ENCODE assay signal across 17 cellular contexts in genomic region chr3:21435871-21436270, GRCh38.
A peak's percentile ranks its signal among the peaks of the same experiment; 100 is the strongest.
DNase-seq lines count a peak whose midpoint lies in the region; ATAC-seq, FAIRE-seq and TF ChIP-seq lines count a peak whose summit lies in the region.
"Had no signal": no experiment of that assay in that cellular context is flagged by ENCODE, and none has a peak within 500 bp of the region (broad histone marks: within the 10 kb centered on the region; RNA-seq: fewer than 3 reads in every experiment).

No MANE protein-coding gene starts in this region.

- H3K36me3 ChIP-seq in mesendoderm (ENCODE audit: control insufficient read depth, insufficient read depth, low read length) = no peaks in the 10 kb centered on the region
- H3K36me3 ChIP-seq: suprapubic skin had no signal

- no peak overlapping the region for H2BK5ac ChIP-seq in mesendoderm (ENCODE audit: low read length)

- H3K79me2 ChIP-seq in mesendoderm (ENCODE audit: control insufficient read depth, insufficient read depth, low read length) = no peaks in the 10 kb centered on the region

- peaks cover 59% of the 10 kb centered on the region for H3K4me1 Mint-ChIP-seq in brain
- H3K4me1 Mint-ChIP-seq: activated naive CD4-positive, alpha-beta T cell treated with anti-CD3 and anti-CD28 coated beads, Interleukin-2, amount 10 ng/mL, durations not matched to agents 7 days and 5 days; CD4-positive, CD25-positive, alpha-beta regulatory T cell had no signal

- no peak overlapping the region for H3K27ac ChIP-seq in mesendoderm (ENCODE audit: low read depth, low read length)
- H3K27ac ChIP-seq: suprapubic skin had no signal

- no peaks in the 10 kb centered on the region for H3K27me3 ChIP-seq in mesendoderm (ENCODE audit: insufficient read depth, low read length, poor library complexity)
- H3K27me3 ChIP-seq: suprapubic skin had no signal

- H3K23ac ChIP-seq in mesendoderm (ENCODE audit: low read length) = no peak overlapping the region

- H3K4me2 ChIP-seq in mesendoderm (ENCODE audit: low read length) = no peak overlapping the region

- no peak overlapping the region for H2BK15ac ChIP-seq in mesendoderm (replicated peaks; ENCODE audit: low read depth)

- no peaks in the 10 kb centered on the region for H3K9me3 Mint-ChIP-seq in brain

- H3K27me3 Mint-ChIP-seq in brain = no peaks in the 10 kb centered on the region
- H3K27me3 Mint-ChIP-seq: activated CD8-positive, alpha-beta T cell treated with anti-CD3 and anti-CD28 coated beads for 36 hours; activated naive CD4-positive, alpha-beta T cell treated with anti-CD3 and anti-CD28 coated beads, Interleukin-2, amount 10 ng/mL, durations not matched to agents 7 days and 5 days; CD4-positive, CD25-positive, alpha-beta regulatory T cell had no signal

- ATAC-seq in HG02885 (IDR thresholded peaks at IDR 0.05; ENCODE audit: poor library complexity, unreplicated experiment) = no peak
- ATAC-seq: activated CD8-positive, alpha-beta T cell treated with anti-CD3 and anti-CD28 coated beads for 36 hours had no signal

- peak overlapping the region in 1 of 5 experiments; percentile 17 for H3K4me3 Mint-ChIP-seq in brain
- H3K4me3 Mint-ChIP-seq: activated CD8-positive, alpha-beta T cell treated with anti-CD3 and anti-CD28 coated beads for 36 hours; activated naive CD4-positive, alpha-beta T cell treated with anti-CD3 and anti-CD28 coated beads, Interleukin-2, amount 10 ng/mL, durations not matched to agents 7 days and 5 days; CD4-positive, CD25-positive, alpha-beta regulatory T cell had no signal

- no peak overlapping the region for H2BK120ac ChIP-seq in mesendoderm (ENCODE audit: low read depth, low read length)

- FAIRE-seq in islet of Langerhans (lab: Jason Lieb, UNC) = peak; percentile 62

- H3K27ac Mint-ChIP-seq in brain = peak overlapping the region in 3 of 5 experiments; percentile 47 to 86 (median 80)
- H3K27ac Mint-ChIP-seq: activated CD8-positive, alpha-beta T cell treated with anti-CD3 and anti-CD28 coated beads for 36 hours; activated naive CD4-positive, alpha-beta T cell treated with anti-CD3 and anti-CD28 coated beads, Interleukin-2, amount 10 ng/mL, durations not matched to agents 7 days and 5 days; CD4-positive, CD25-positive, alpha-beta regulatory T cell had no signal

- no peak overlapping the region for H3K18ac ChIP-seq in mesendoderm (ENCODE audit: low read length)

- H3K4me1 ChIP-seq in mesendoderm (ENCODE audit: control insufficient read depth, low read depth, low read length) = no peaks in the 10 kb centered on the region
- H3K4me1 ChIP-seq: suprapubic skin had no signal

- TF ChIP-seq CTCF in AG09319 (IDR thresholded peaks at IDR 0.05; ENCODE audit: low read depth, low read length) = no peak
- TF ChIP-seq CTCF in brain (conservative IDR thresholded peaks at IDR 0.05) = no peak

- H3K9ac ChIP-seq in mesendoderm (ENCODE audit: low read length) = no peak overlapping the region

- DNase-seq in AG09319 (ENCODE audit: extremely low read depth, low read depth) = peak; percentile 70
- peak; percentile 69 for DNase-seq in M059J (ENCODE audit: low read depth)
- DNase-seq in Kasumi-1 (lab: John Stamatoyannopoulos, UW) = no peak
- no peak for DNase-seq in mesendoderm
- no peak for DNase-seq in NCI-H345 treated with DMSO at 0.1 percent for 48 hours (lab: John Stamatoyannopoulos, UW; ENCODE audit: unreplicated experiment)
- DNase-seq: activated CD8-positive, alpha-beta T cell treated with anti-CD3 and anti-CD28 coated beads for 36 hours; activated naive CD4-positive, alpha-beta T cell treated with anti-CD3 and anti-CD28 coated beads, Interleukin-2, amount 10 ng/mL, durations not matched to agents 7 days and 5 days; CD4-positive, CD25-positive, alpha-beta regulatory T cell; effector CD4-positive, alpha-beta T cell; islet precursor cell; nucleus accumbens; stimulated activated CD4-positive, alpha-beta T cell treated with anti-CD3 and anti-CD28 coated beads, Interleukin-4, amount 100 ng/mL, for 4 hours; T-helper 1 cell had no signal

- H3K36me3 Mint-ChIP-seq in brain = no peaks in the 10 kb centered on the region
- H3K36me3 Mint-ChIP-seq: activated naive CD4-positive, alpha-beta T cell treated with anti-CD3 and anti-CD28 coated beads, Interleukin-2, amount 10 ng/mL, durations not matched to agents 7 days and 5 days; CD4-positive, CD25-positive, alpha-beta regulatory T cell had no signal

- WGBS in mesendoderm (ENCODE audit: extremely low coverage, insufficient coverage, low lambda C conversion rate) = no CpG with 5 or more reads among the region's 2 CpGs

- no peak overlapping the region for H3K4me3 ChIP-seq in mesendoderm (ENCODE audit: low read length)
- H3K4me3 ChIP-seq: suprapubic skin had no signal

- no peaks in the 10 kb centered on the region for H3K79me1 ChIP-seq in mesendoderm (ENCODE audit: low read length)

- no peak overlapping the region for H4K8ac ChIP-seq in mesendoderm (ENCODE audit: low read depth, low read length)

- H2AK5ac ChIP-seq in mesendoderm (ENCODE audit: low read length) = no peak overlapping the region

- no peak overlapping the region for H4K5ac ChIP-seq in mesendoderm (ENCODE audit: low read length)

- no peak overlapping the region for H3K56ac ChIP-seq in mesendoderm (ENCODE audit: low read length)

- H3K4ac ChIP-seq in mesendoderm (ENCODE audit: low read depth, low read length) = no peak overlapping the region

Comparison
In these comparisons a context has a peak if more than half of its experiments do, and no peak if none do; other contexts are left out.
1. DNase-seq: peak in AG09319 (single experiment) and M059J (single experiment); none in Kasumi-1 (0 of 2), mesendoderm (single experiment) and NCI-H345 treated with DMSO at 0.1 percent for 48 hours (single experiment).